In genomic region chr19:18401580-18402112, GRCh38 we compare ENCODE assay signal across 8 cellular contexts. TPM values are rescaled to one million over a fixed set of nuclear protein-coding genes. Genes with fewer than 3 reads are reported as not detected.
A peak's percentile ranks its signal among the peaks of the same experiment; 100 is the strongest.
DNase-seq lines count a peak whose midpoint lies in the region; ATAC-seq and TF ChIP-seq lines count a peak whose summit lies in the region.

No MANE protein-coding gene starts in this region.

- DNase-seq in AML-193 (lab: John Stamatoyannopoulos, UW) (peak; percentile 92 to 94), H9 (no peak), SIG-M5 treated with dmso at 0.1 percent for 504 hours (lab: John Stamatoyannopoulos, UW; ENCODE audit: unreplicated experiment) (peak; percentile 99), fibroblast of gingiva (ENCODE audit: low read depth) (peak; percentile 54)

- H2AFZ ChIP-seq in H9 (ENCODE audit: low read length) (no peak overlapping the region), parathyroid adenoma (no peak overlapping the region)

- no peak overlapping the region for H3K23ac ChIP-seq in H9 (ENCODE audit: insufficient read length, low read depth, low read length)

- no peak overlapping the region for H3T11ph ChIP-seq in H9 (ENCODE audit: low read length)

- H3K9me3 Mint-ChIP-seq in H9: no peaks in the 10 kb centered on the region

- H3K36me3 Mint-ChIP-seq in H9 (ENCODE audit: insufficient read depth in 1 of 3, low read depth in 3 of 3): no peaks in the 10 kb centered on the region

- no peaks in the 10 kb centered on the region for H3K79me2 ChIP-seq in H9 (ENCODE audit: insufficient read depth, low read length)
- no peaks in the 10 kb centered on the region for H3K79me2 ChIP-seq in parathyroid adenoma

- no peak overlapping the region for H2BK15ac ChIP-seq in H9 (ENCODE audit: low read depth, low read length)

- H3K4me2 ChIP-seq in H9 (ENCODE audit: insufficient read depth, insufficient read length, low read length) (no peak overlapping the region), parathyroid adenoma (ENCODE audit: low read length) (no peak overlapping the region)

- peaks cover 6 to 16% of the 10 kb centered on the region in 2 experiments; a peak in 3 of 4 replicates for H3K4me1 Mint-ChIP-seq in H9

- ATAC-seq in GM18858 (IDR thresholded peaks at IDR 0.05; ENCODE audit: unreplicated experiment) (no peak), GM18519 (IDR thresholded peaks at IDR 0.05; ENCODE audit: low FRiP score, unreplicated experiment) (no peak), GM21367 (IDR thresholded peaks at IDR 0.05; ENCODE audit: unreplicated experiment) (no peak)

- H3K23me2 ChIP-seq in H9 (ENCODE audit: insufficient read length, low read depth, low read length, poor library complexity, severe bottlenecking): no peaks in the 10 kb centered on the region

- no peak overlapping the region for H4K8ac ChIP-seq in H9 (replicated peaks; ENCODE audit: insufficient read length, low read depth, low read length)

- H3K79me1 ChIP-seq in H9 (ENCODE audit: insufficient read depth, low read depth, low read length, poor library complexity, severe bottlenecking): no peaks in the 10 kb centered on the region

- WGBS in H9 (ENCODE audit: extremely low coverage, insufficient read length, low lambda C conversion rate): no CpG with 5 or more reads among the region's 7 CpGs

- no peak overlapping the region for H3K18ac ChIP-seq in H9 (ENCODE audit: insufficient read length, low read depth, low read length)

- H3K27me3 ChIP-seq in H9 (ENCODE audit: insufficient read depth, low read length): no peaks in the 10 kb centered on the region
- no peaks in the 10 kb centered on the region for H3K27me3 ChIP-seq in parathyroid adenoma (ENCODE audit: control insufficient read depth, insufficient read depth, low read length)

- no peak overlapping the region for H3K56ac ChIP-seq in H9 (ENCODE audit: insufficient read length, low read depth, low read length)

- H2BK20ac ChIP-seq in H9 (ENCODE audit: low read depth, low read length, poor library complexity, severe bottlenecking): no peak overlapping the region

- H3K27me3 Mint-ChIP-seq in H9 (ENCODE audit: low read depth): peaks cover 14% of the 10 kb centered on the region

- no peaks in the 10 kb centered on the region for H3K9me3 ChIP-seq in H9 (ENCODE audit: control insufficient read depth, low read depth, low read length)
- H3K9me3 ChIP-seq in parathyroid adenoma (ENCODE audit: control insufficient read depth, low read length): no peaks in the 10 kb centered on the region

- no peaks in the 10 kb centered on the region for H4K20me1 ChIP-seq in H9 (ENCODE audit: control insufficient read depth, insufficient read depth, insufficient read length)

- no peak overlapping the region for H2BK5ac ChIP-seq in H9 (ENCODE audit: insufficient read length, low read length)

- H4K91ac ChIP-seq in H9 (ENCODE audit: insufficient read length, low read depth, low read length): no peak overlapping the region

- H3K4me1 ChIP-seq in H9 (ENCODE audit: insufficient read depth, low read length) (no peaks in the 10 kb centered on the region), parathyroid adenoma (peaks cover 5% of the 10 kb centered on the region)

- no peak overlapping the region for H2BK120ac ChIP-seq in H9 (ENCODE audit: low read depth, low read length, poor library complexity, severe bottlenecking)

- no peak overlapping the region for H3K4me3 Mint-ChIP-seq in H9

- no peak overlapping the region for H3K4ac ChIP-seq in H9 (ENCODE audit: low read depth, low read length)

- H3K9ac ChIP-seq in H9 (ENCODE audit: extremely low read depth, insufficient read length, low read length): no peak overlapping the region
- no peak overlapping the region for H3K9ac ChIP-seq in parathyroid adenoma

- H3K4me3 ChIP-seq in parathyroid adenoma (ENCODE audit: low read depth, low read length): no peak overlapping the region

- H3K14ac ChIP-seq in H9 (ENCODE audit: insufficient read depth, low read length): no peak overlapping the region

- no peak overlapping the region for H4K5ac ChIP-seq in H9 (ENCODE audit: insufficient read length, low read depth, low read length)

- no peaks in the 10 kb centered on the region for H3K36me3 ChIP-seq in parathyroid adenoma (ENCODE audit: control insufficient read depth, insufficient read depth, low read length)

- no peak overlapping the region for H2AK5ac ChIP-seq in H9 (ENCODE audit: insufficient read length, low read length)

- TF ChIP-seq CTCF in H9 (conservative IDR thresholded peaks at IDR 0.05): peak; percentile 60
- TF ChIP-seq CTCF in parathyroid adenoma (IDR thresholded peaks at IDR 0.05): peak; percentile 42

- H3K27ac Mint-ChIP-seq in H9: peak overlapping the region in 1 of 3 experiments; percentile 22; a peak in 2 of 7 replicates

- H3K27ac ChIP-seq in H9 (ENCODE audit: insufficient read length, low read depth, low read length): no peak overlapping the region
- no peak overlapping the region for H3K27ac ChIP-seq in parathyroid adenoma

- H2BK12ac ChIP-seq in H9 (ENCODE audit: insufficient read length, low read depth, low read length): no peak overlapping the region

RNA-seq across cellular contexts. Expression of gene LRRC25, which starts 4.2 kb away (rescaled TPM):
- total RNA-seq in H9 (2021): 0.18 TPM in 1 of 2 replicates, not detected in the other

RNA-seq across cellular contexts. Expression of gene GDF15, which starts 15.7 kb away (rescaled TPM):
- total RNA-seq in H9 (2021): 5.7 and 7.0 TPM in 2 replicates

RNA-seq across cellular contexts. Expression of gene SSBP4, which starts 17.6 kb away (rescaled TPM):
- 46.1 and 50.0 TPM in 2 replicates for total RNA-seq in H9 (2021)

RNA-seq across cellular contexts. Expression of gene ISYNA1, which starts 36.3 kb away (rescaled TPM):
- 241 and 255 TPM in 2 replicates for total RNA-seq in H9 (2021)
